In genomic region chr3:16124636-16125035, GRCh38 we compare ENCODE assay signal across 17 cellular contexts. TPM values are rescaled to one million over a fixed set of nuclear protein-coding genes. Genes with fewer than 3 reads are reported as not detected.
DNase-seq lines count a peak whose midpoint lies in the region; ATAC-seq and TF ChIP-seq lines count a peak whose summit lies in the region.
"Had no signal": no experiment of that assay in that cellular context is flagged by ENCODE, and none has a peak within 500 bp of the region (broad histone marks: within the 10 kb centered on the region; RNA-seq: fewer than 3 reads in every experiment).

No MANE protein-coding gene starts in this region.

- no peak overlapping the region for H2AFZ ChIP-seq in IMR-90 (replicated peaks; ENCODE audit: low read length, poor library complexity)

- peak overlapping the region; percentile 95 for H2BK120ac ChIP-seq in IMR-90 (ENCODE audit: low read depth, low read length)

- H3K4me2 ChIP-seq in IMR-90 (ENCODE audit: low read depth, low read length), result no peak overlapping the region
- H3K4me2 ChIP-seq: KMS-11 had no signal

- H3K56ac ChIP-seq in IMR-90 (ENCODE audit: extremely low read depth, insufficient read depth, low read length), result peak overlapping the region; percentile 91

- H4K91ac ChIP-seq in IMR-90 (ENCODE audit: insufficient read depth, low read depth, low read length), result peak overlapping the region; percentile 95

- H3K27me3 ChIP-seq in IMR-90 (ENCODE audit: control insufficient read depth, insufficient read depth, low read length) (no peaks in the 10 kb centered on the region), brain microvascular endothelial cell (replicated peaks) (no peaks in the 10 kb centered on the region), left lung (no peaks in the 10 kb centered on the region)
- H3K27me3 ChIP-seq: esophagus squamous epithelium had no signal

- H3K4me3 ChIP-seq in AG10803 (ENCODE audit: low read length) (no peak overlapping the region), IMR-90 (ENCODE audit: insufficient read depth, low read depth, low read length) (no peak overlapping the region), brain microvascular endothelial cell (ENCODE audit: low read depth, low read length) (no peak overlapping the region), left lung (no peak overlapping the region)
- H3K4me3 ChIP-seq: esophagus squamous epithelium had no signal

- peak overlapping the region; percentile 60 for H2AK9ac ChIP-seq in IMR-90 (replicated peaks; ENCODE audit: low read depth, low read length, poor library complexity)

- TF ChIP-seq RAD21 in IMR-90 (IDR thresholded peaks at IDR 0.05; ENCODE audit: low read length), result peak; percentile 2

- peak overlapping the region; percentile 94 for H3K4ac ChIP-seq in IMR-90 (ENCODE audit: low read depth, low read length)

- ATAC-seq in IMR-90 (ENCODE audit: low read depth) (peak; percentile 87), left lung (peak; percentile 63), GM18868 (IDR thresholded peaks at IDR 0.05; ENCODE audit: unreplicated experiment) (no peak)
- ATAC-seq: Right ventricle myocardium inferior had no signal

- intact Hi-C loops in IMR-90 (cut with micrococcal nuclease) (loop anchor here (1.0 to 2.0 kb wide), 4 partner anchors 21 to 64 kb away; partner anchors contain the start of gene GALNT15), left lung (cut with DNase I) (no loop called here)

- peak; percentile 100 for DNase-seq in AG10803 (ENCODE audit: low read depth)
- DNase-seq in IMR-90, result peak; percentile 100
- peak; percentile 95 for DNase-seq in brain microvascular endothelial cell
- no peak for DNase-seq in left lung
- no peak for DNase-seq in cerebellum (ENCODE audit: low spot score)
- no peak for DNase-seq in Kasumi-1 (lab: John Stamatoyannopoulos, UW)
- no peak for DNase-seq in T-helper 2 cell
- DNase-seq: activated T-cell treated with anti-CD3 and anti-CD28 coated beads, Interleukin-2, amount 50 U/mL, for 1 hour; COR-L47; esophagus squamous epithelium; H7; NCI-H510A; nephron progenitor cell; stimulated activated CD8-positive, alpha-beta memory T cell treated with anti-CD3 and anti-CD28 coated beads, Interleukin-4, amount 100 ng/mL, for 48 hours had no signal

- TF ChIP-seq POLR2A in IMR-90 (IDR thresholded peaks at IDR 0.05; ENCODE audit: low read depth, low read length), result no peak; the same call in 1 of the 2 replicates

- no peaks in the 10 kb centered on the region for H4K20me1 ChIP-seq in IMR-90 (ENCODE audit: insufficient read depth, low read length)

- no peak for TF ChIP-seq CTCF in AG10803 (conservative IDR thresholded peaks at IDR 0.05; ENCODE audit: low read length)
- TF ChIP-seq CTCF in IMR-90 (conservative IDR thresholded peaks at IDR 0.05; ENCODE audit: low read depth, low read length), result no peak
- no peak for TF ChIP-seq CTCF in brain microvascular endothelial cell (IDR thresholded peaks at IDR 0.05; ENCODE audit: low read depth, low read length, missing control alignments)
- TF ChIP-seq CTCF in left lung (IDR thresholded peaks at IDR 0.05), result no peak

- H3K27ac ChIP-seq in IMR-90 (ENCODE audit: insufficient read depth, low read length) (peak overlapping the region; percentile 97), brain microvascular endothelial cell (peak overlapping the region; percentile 84), left lung (no peak overlapping the region)
- H3K27ac ChIP-seq: esophagus squamous epithelium, KMS-11 had no signal

- no TSS peak for BruUV-seq in IMR-90 (replicated peaks; lab: Mats Ljungman, UMichigan)

- H3K9me3 ChIP-seq in IMR-90 (ENCODE audit: control insufficient read depth, insufficient read depth, low read length), result peaks cover 3% of the 10 kb centered on the region; the same call in 1 of the 2 replicates
- no peaks in the 10 kb centered on the region for H3K9me3 ChIP-seq in left lung
- H3K9me3 ChIP-seq: esophagus squamous epithelium had no signal

- no peak overlapping the region for H3K9ac ChIP-seq in IMR-90 (ENCODE audit: low read depth, low read length)
- H3K9ac ChIP-seq: KMS-11 had no signal

- CTCF ChIA-PET in IMR-90 (lab: Yijun Ruan, JAX), result interaction anchor here (0.6 to 1.4 kb wide), 4 partner anchors 51 to 92 kb away, joined by 3 to 6 read pairs (median 3); no protein-coding TSS in a partner anchor

- peak overlapping the region; percentile 99 for H2BK20ac ChIP-seq in IMR-90 (ENCODE audit: low read depth, low read length)

- H3K9me1 ChIP-seq in IMR-90 (ENCODE audit: insufficient read depth, low read length), result peaks cover 24% of the 10 kb centered on the region

- H3K79me1 ChIP-seq in IMR-90 (ENCODE audit: low read depth in 1 of 2, low read length in 2 of 2), result no peaks in the 10 kb centered on the region

- peak overlapping the region in 1 of 2 experiments; percentile 89; a peak in 2 of 4 replicates for H4K8ac ChIP-seq in IMR-90 (ENCODE audit: low read depth in 2 of 2, low read length in 2 of 2)

- POLR2A ChIA-PET in IMR-90 (lab: Charles Lee; ENCODE audit: unreplicated experiment), result no interaction called here

- dilution Hi-C loops in IMR-90 (cut with HindIII; ENCODE audit: low sequenced_read_pairs, unreplicated experiment), result no loop called here

- peak overlapping the region; percentile 96 for H4K5ac ChIP-seq in IMR-90 (ENCODE audit: low read depth, low read length)

- in situ Hi-C loops in IMR-90 (cut with MboI; ENCODE audit: low sequenced_read_pairs) (no loop called here), brain microvascular endothelial cell (cut with HindIII; ENCODE audit: low pct_ligation_motif_present, low sequenced_read_pairs) (no loop called here)

- H3K4me1 ChIP-seq in IMR-90 (ENCODE audit: control insufficient read depth, insufficient read depth, low read length) (peaks cover 35% of the 10 kb centered on the region), left lung (no peaks in the 10 kb centered on the region)

- peak overlapping the region; percentile 69; the same call in 1 of the 2 replicates for H3K23ac ChIP-seq in IMR-90 (ENCODE audit: low read depth, low read length)

- H3K14ac ChIP-seq in IMR-90 (replicated peaks; ENCODE audit: low read depth, low read length), result peak overlapping the region; percentile 77

- peak overlapping the region; percentile 96 for H3K18ac ChIP-seq in IMR-90 (ENCODE audit: low read depth, low read length)

- peak overlapping the region; percentile 100 for H2BK5ac ChIP-seq in IMR-90 (ENCODE audit: low read depth, low read length, poor library complexity, severe bottlenecking)

- peak overlapping the region; percentile 89; the same call in 1 of the 3 replicates for H2BK15ac ChIP-seq in IMR-90 (ENCODE audit: low read depth, low read length)

- WGBS in IMR-90 (ENCODE audit: extremely low coverage in 2 of 2, insufficient read length in 1 of 2), 2 experiments, result no CpG with 5 or more reads among the region's 2 CpGs

- H3K36me3 ChIP-seq in IMR-90 (ENCODE audit: control insufficient read depth, insufficient read depth, low read length) (no peaks in the 10 kb centered on the region), brain microvascular endothelial cell (replicated peaks) (no peaks in the 10 kb centered on the region), left lung (no peaks in the 10 kb centered on the region)
- H3K36me3 ChIP-seq: esophagus squamous epithelium had no signal

- H2AK5ac ChIP-seq in IMR-90 (ENCODE audit: low read depth, low read length), result peak overlapping the region; percentile 95

TF ChIP-seq in IMR-90, 13 proteins besides CTCF, POLR2A, EP300 and RAD21:
- no peak for TF ChIP-seq RFX5 (IDR thresholded peaks at IDR 0.05; ENCODE audit: low read depth, low read length)
- TF ChIP-seq USF2 (IDR thresholded peaks at IDR 0.05; ENCODE audit: low read depth, low read length), result no peak
- no peak for TF ChIP-seq NFE2L2 (IDR thresholded peaks at IDR 0.05; ENCODE audit: low read depth, low read length)
- TF ChIP-seq CEBPB (IDR thresholded peaks at IDR 0.05; ENCODE audit: low read depth, low read length), result peak; percentile 96
- TF ChIP-seq CHD1 (IDR thresholded peaks at IDR 0.05; ENCODE audit: low read depth, low read length), result 0 out of 2 replicates have a peak, but pooled peaks have one; percentile 27
- TF ChIP-seq MAFK (IDR thresholded peaks at IDR 0.05; ENCODE audit: low read depth, low read length), result no peak; the same call in 1 of the 2 replicates
- no peak for TF ChIP-seq MXI1 (IDR thresholded peaks at IDR 0.05; ENCODE audit: borderline replicate concordance, low read depth, low read length)
- peak; percentile 6; the same call in 1 of the 2 replicates for TF ChIP-seq SMC3 (IDR thresholded peaks at IDR 0.05; ENCODE audit: low read depth, low read length)
- peak; percentile 53 for TF ChIP-seq RCOR1 (IDR thresholded peaks at IDR 0.05; ENCODE audit: insufficient replicate concordance, low read length)
- TF ChIP-seq FOS (IDR thresholded peaks at IDR 0.05; ENCODE audit: low read depth, low read length), result peak; percentile 97
- TF ChIP-seq BHLHE40 (IDR thresholded peaks at IDR 0.05; ENCODE audit: low read depth, low read length), result peak; percentile 75
- peak; percentile 37; the same call in 1 of the 2 replicates for TF ChIP-seq MAZ (IDR thresholded peaks at IDR 0.05; ENCODE audit: borderline replicate concordance, low read depth, low read length)
- no peak for TF ChIP-seq ELK1 (IDR thresholded peaks at IDR 0.05; ENCODE audit: borderline replicate concordance, low read depth, low read length)

RNA-seq across cellular contexts. Expression of gene GALNT15, which starts 49.8 kb away (rescaled TPM):
- 14.7 and 19.7 TPM in 2 replicates for total RNA-seq in IMR-90 (2012; rRNA removed)
- 11.0 and 12.8 TPM in 2 replicates for polyA plus RNA-seq in IMR-90 (2012; rRNA removed)
- 8.5 and 15.7 TPM in 2 replicates for polyA plus RNA-seq in IMR-90 (2012; cell fraction: cytosol; rRNA removed)
- 7.3 and 8.8 TPM in 2 replicates for polyA plus RNA-seq in IMR-90 (2012; cell fraction: nucleus; rRNA removed; ENCODE audit: low replicate concordance)
- total RNA-seq in left lung, result 1 to 10 TPM; 2.2 to 4.5 TPM
- 27.5 TPM for total RNA-seq in cerebellum
- total RNA-seq: H7 had no signal

Comparison
In these comparisons a context has a peak if more than half of its experiments do, and no peak if none do; other contexts are left out.
1. DNase-seq: peak in AG10803 (single experiment), IMR-90 (single experiment) and brain microvascular endothelial cell (single experiment); none in left lung (0 of 2), cerebellum (single experiment), Kasumi-1 (0 of 2) and T-helper 2 cell (0 of 5).
2. H3K27ac ChIP-seq: peak in IMR-90 (single experiment) and brain microvascular endothelial cell (single experiment); none in left lung (0 of 2).